In genomic region chr11:69388210-69388609, GRCh38 we compare ENCODE assay signal across 17 cellular contexts.
A peak's percentile ranks its signal among the peaks of the same experiment; 100 is the strongest.
DNase-seq lines count a peak whose midpoint lies in the region; ATAC-seq and TF ChIP-seq lines count a peak whose summit lies in the region.
"Had no signal": no experiment of that assay in that cellular context is flagged by ENCODE, and none has a peak within 500 bp of the region (broad histone marks: within the 10 kb centered on the region; RNA-seq: fewer than 3 reads in every experiment).

No MANE protein-coding gene starts in this region.

- H3K27me3 ChIP-seq in PC-3 (ENCODE audit: low read length), result no peaks in the 10 kb centered on the region
- H3K27me3 ChIP-seq: BLaER1 had no signal

- H2AFZ ChIP-seq in PC-3 (ENCODE audit: low read length), result no peak overlapping the region
- H2AFZ ChIP-seq: GM23338 had no signal

- no peak overlapping the region for H3K4me3 Mint-ChIP-seq in type B pancreatic cell
- no peak overlapping the region for H3K4me3 Mint-ChIP-seq in effector memory CD8-positive, alpha-beta T cell
- H3K4me3 Mint-ChIP-seq: B cell; CD4-positive, CD25-positive, alpha-beta regulatory T cell; CD8-positive, alpha-beta T cell; GM23338; H9 had no signal

- peaks cover 5% of the 10 kb centered on the region for H3K4me1 Mint-ChIP-seq in type B pancreatic cell (ENCODE audit: unreplicated experiment)
- peaks cover 0 to 3% of the 10 kb centered on the region in 2 donors for H3K4me1 Mint-ChIP-seq in effector memory CD8-positive, alpha-beta T cell (ENCODE audit: low read depth in 2 of 2)
- H3K4me1 Mint-ChIP-seq: B cell; CD4-positive, CD25-positive, alpha-beta regulatory T cell; GM23338; H9 had no signal

- no peaks in the 10 kb centered on the region for H3F3A ChIP-seq in PC-3 (ENCODE audit: low read length, unreplicated experiment)

- no peaks in the 10 kb centered on the region for H3K27me3 Mint-ChIP-seq in type B pancreatic cell
- H3K27me3 Mint-ChIP-seq in effector memory CD8-positive, alpha-beta T cell, result peaks cover 10 to 28% of the 10 kb centered on the region in 2 donors
- H3K27me3 Mint-ChIP-seq: CD4-positive, CD25-positive, alpha-beta regulatory T cell had no signal

- no peak for TF ChIP-seq CTCF in HEK293 (tag by site-specific recombination; IDR thresholded peaks at IDR 0.05)
- TF ChIP-seq CTCF in PC-3 (conservative IDR thresholded peaks at IDR 0.05; ENCODE audit: low read depth, low read length), result no peak
- no peak for TF ChIP-seq CTCF in coronary artery (IDR thresholded peaks at IDR 0.05)
- no peak for TF ChIP-seq CTCF in type B pancreatic cell (conservative IDR thresholded peaks at IDR 0.05)

- no peak for DNase-seq in PC-3
- DNase-seq in coronary artery (ENCODE audit: low spot score), result peak; percentile 8
- DNase-seq in type B pancreatic cell (ENCODE audit: extremely low spot score, unreplicated experiment), result no peak
- no peak for DNase-seq in G401 (ENCODE audit: low spot score)
- DNase-seq in superior temporal gyrus (ENCODE audit: extremely low spot score), result no peak
- DNase-seq in effector memory CD8-positive, alpha-beta T cell, result no peak
- no peak for DNase-seq in Ammon's horn (ENCODE audit: low spot score)
- DNase-seq: CD8-positive, alpha-beta T cell; DMS 273 treated with DMSO at 0.1 percent for 48 hours; DMS79 treated with DMSO at 0.1 percent for 48 hours; H9 had no signal

- H3K36me3 ChIP-seq in HEK293 (ENCODE audit: control insufficient read depth in 2 of 2, insufficient read depth in 1 of 2, low read length in 2 of 2) (no peaks in the 10 kb centered on the region), PC-3 (ENCODE audit: low read depth, low read length) (no peaks in the 10 kb centered on the region)
- H3K36me3 ChIP-seq: BLaER1 had no signal

- H3K9me2 ChIP-seq in PC-3 (replicated peaks; ENCODE audit: low read length), result no peaks in the 10 kb centered on the region

- in situ Hi-C loops in G401 (cut with HindIII; ENCODE audit: low sequenced_read_pairs), result loop anchor here (5.0 kb wide), 1 partner anchor 71 kb away; no protein-coding TSS in a partner anchor

- H3K9me3 ChIP-seq in HEK293 (ENCODE audit: control insufficient read depth, insufficient read depth, low read depth, low read length) (no peaks in the 10 kb centered on the region), PC-3 (ENCODE audit: low read length) (0 out of 2 replicates have a peak, but pooled peaks cover 3% of the 10 kb centered on the region)

- H3K4me2 ChIP-seq in PC-3 (ENCODE audit: low read length), result no peak overlapping the region
- H3K4me2 ChIP-seq: BLaER1, GM23338 had no signal

- no peaks in the 10 kb centered on the region for H4K20me1 ChIP-seq in PC-3 (ENCODE audit: low read length)
- H4K20me1 ChIP-seq: BLaER1 had no signal

- no peaks in the 10 kb centered on the region for H3K79me2 ChIP-seq in PC-3 (ENCODE audit: low read length)

- H3K36me3 Mint-ChIP-seq in type B pancreatic cell, result peaks cover 6% of the 10 kb centered on the region
- H3K36me3 Mint-ChIP-seq in effector memory CD8-positive, alpha-beta T cell (ENCODE audit: insufficient read depth), result peaks cover 3% of the 10 kb centered on the region
- H3K36me3 Mint-ChIP-seq: CD4-positive, CD25-positive, alpha-beta regulatory T cell; CD8-positive, alpha-beta T cell had no signal

- no TSS peak for BruUV-seq in PC-3 (replicated peaks; lab: Mats Ljungman, UMichigan)

- POLR2A ChIA-PET in HEK293 (lab: Yijun Ruan, JAX) (no interaction called here), PC-3 (lab: Charles Lee; ENCODE audit: unreplicated experiment) (no interaction called here)

- H3K27ac Mint-ChIP-seq in type B pancreatic cell, result peak overlapping the region; percentile 82
- H3K27ac Mint-ChIP-seq in effector memory CD8-positive, alpha-beta T cell, result no peak overlapping the region
- H3K27ac Mint-ChIP-seq: B cell; CD4-positive, CD25-positive, alpha-beta regulatory T cell; CD8-positive, alpha-beta T cell; GM23338; H9 had no signal

- H3K27ac ChIP-seq in HEK293 (ENCODE audit: extremely low read depth, low read depth, low read length) (no peak overlapping the region), PC-3 (ENCODE audit: low read length) (peak overlapping the region; percentile 68), coronary artery (no peak overlapping the region)
- H3K27ac ChIP-seq: BLaER1, C4-2B had no signal

- H3K4me1 ChIP-seq in HEK293 (ENCODE audit: control insufficient read depth, insufficient read depth, low read length) (no peaks in the 10 kb centered on the region), PC-3 (ENCODE audit: insufficient read depth, low read length) (peaks cover 19% of the 10 kb centered on the region)

- ATAC-seq in PC-3, result no peak
- no peak for ATAC-seq in effector memory CD8-positive, alpha-beta T cell (replicated peaks)
- ATAC-seq: CD8-positive, alpha-beta T cell; GM23338 had no signal

- CTCF ChIA-PET in HEK293 (lab: Yijun Ruan, JAX), result interaction anchor here (0.6 to 0.8 kb wide), 3 partner anchors 21 to 120 kb away, joined by 3 to 4 read pairs (median 3); no protein-coding TSS in a partner anchor
- CTCF ChIA-PET in PC-3 (lab: Charles Lee), result no interaction called here

- H3K4me3 ChIP-seq in HEK293 (ENCODE audit: low read depth, low read length) (no peak overlapping the region), PC-3 (ENCODE audit: low read length) (no peak overlapping the region), coronary artery (no peak overlapping the region)
- H3K4me3 ChIP-seq: BLaER1, GM23338 had no signal

- intact Hi-C loops in PC-3 (cut with micrococcal nuclease), result no loop called here

- H3K9me3 Mint-ChIP-seq in type B pancreatic cell, result peaks cover 16% of the 10 kb centered on the region
- peaks cover 4 to 21% of the 10 kb centered on the region in 2 donors for H3K9me3 Mint-ChIP-seq in effector memory CD8-positive, alpha-beta T cell

- peak overlapping the region; percentile 12; the same call in 1 of the 2 replicates for H3K9ac ChIP-seq in PC-3 (ENCODE audit: low read length)
- H3K9ac ChIP-seq: BLaER1 had no signal

TF ChIP-seq in HEK293, 187 proteins besides CTCF, POLR2A, EP300 and RAD21:
- TF ChIP-seq SETDB1 (IDR thresholded peaks at IDR 0.05; ENCODE audit: insufficient read length, low read length) (peak; percentile 40), ZNF221 (tag by site-specific recombination; IDR thresholded peaks at IDR 0.05; ENCODE audit: borderline replicate concordance) (no peak)
